ENCODE assay signal across 1 cellular context in genomic region chr3:56556908-56557814, GRCh38.
A peak's percentile ranks its signal among the peaks of the same experiment; 100 is the strongest.
TF ChIP-seq lines count a peak whose summit lies in the region.

Gene CCDC66 (plus strand): TSS chr3:56557175. CDS start chr3:56557243, 68 bp downstream.

TF ChIP-seq in K562, 482 proteins besides CTCF, POLR2A, EP300 and RAD21 (continued from another document and continues in another):
- TF ChIP-seq ZBTB43 (CRISPR knock-in tag; IDR thresholded peaks at IDR 0.05) (no peak), TAF15 (IDR thresholded peaks at IDR 0.05; ENCODE audit: low read depth, low read length) (no peak), PRDM10 (IDR thresholded peaks at IDR 0.05; ENCODE audit: partially characterized antibody) (peak; percentile 78), ASH1L (IDR thresholded peaks at IDR 0.05; ENCODE audit: borderline replicate concordance, low read depth, partially characterized antibody) (peak; percentile 86), ZNF146 (CRISPR knock-in tag; IDR thresholded peaks at IDR 0.05; ENCODE audit: unreplicated experiment) (no peak), ZSCAN32 (CRISPR knock-in tag; IDR thresholded peaks at IDR 0.05) (no peak), E2F5 (CRISPR knock-in tag; IDR thresholded peaks at IDR 0.05) (no peak; the same call in 1 of the 2 replicates), CREB1 (IDR thresholded peaks at IDR 0.05) (0 out of 2 replicates have a peak, but pooled peaks have one; percentile 23), CREB1 (CRISPR knock-in tag; IDR thresholded peaks at IDR 0.05) (peak; percentile 63; the same call in 1 of the 2 replicates), KAT7 (CRISPR knock-in tag; IDR thresholded peaks at IDR 0.05; ENCODE audit: borderline replicate concordance) (no peak), GMEB1 (CRISPR knock-in tag; IDR thresholded peaks at IDR 0.05) (peak; percentile 69), POLR3G (IDR thresholded peaks at IDR 0.05; ENCODE audit: extremely low read depth, insufficient read length, insufficient replicate concordance) (no peak), NFYB (IDR thresholded peaks at IDR 0.05; ENCODE audit: extremely low read depth, insufficient read length) (peak; percentile 69), THAP12 (CRISPR knock-in tag; IDR thresholded peaks at IDR 0.05) (peak; percentile 30; the same call in 1 of the 2 replicates), ILF3 (IDR thresholded peaks at IDR 0.05; ENCODE audit: borderline replicate concordance) (no peak), CEBPB (tag; IDR thresholded peaks at IDR 0.05) (no peak), FOXA3 (CRISPR knock-in tag; conservative IDR thresholded peaks at IDR 0.05 in 1 of 2, IDR thresholded peaks at IDR 0.05 in 1 of 2) (peak in 1 of 2 experiments; percentile 70; a peak in 1 of 4 replicates), FIP1L1 (IDR thresholded peaks at IDR 0.05; ENCODE audit: low read depth, low read length, poor library complexity, severe bottlenecking) (no peak), MIER1 (IDR thresholded peaks at IDR 0.05; ENCODE audit: low read depth) (no peak), MYC (IDR thresholded peaks at IDR 0.05; ENCODE audit: low read depth, low read length) (peak; percentile 54; the same call in 1 of the 2 replicates), MYC (CRISPR knock-in tag; IDR thresholded peaks at IDR 0.05; ENCODE audit: borderline replicate concordance, low read depth) (no peak; the same call in 1 of the 2 replicates), NKRF (IDR thresholded peaks at IDR 0.05; ENCODE audit: borderline replicate concordance) (peak; percentile 73), POLR2AphosphoS5 (IDR thresholded peaks at IDR 0.05; ENCODE audit: control insufficient read depth, insufficient read depth, low read depth, low read length) (peak; percentile 80; the same call in 1 of the 2 replicates), FUS (optimal IDR thresholded peaks at IDR 0.05; ENCODE audit: low read depth, low read length) (no peak), THRB (CRISPR knock-in tag; conservative IDR thresholded peaks at IDR 0.05) (no peak), NRF1 (conservative IDR thresholded peaks at IDR 0.05 in 1 of 2, IDR thresholded peaks at IDR 0.05 in 1 of 2) (0 out of 4 replicates have a peak, but pooled peaks have one; percentile 14 to 39), NONO (IDR thresholded peaks at IDR 0.05; ENCODE audit: low read depth in 2 of 2, low read length in 1 of 2) (no peak), TCF7L2 (IDR thresholded peaks at IDR 0.05; ENCODE audit: low read depth, low read length) (no peak), RBFOX2 (IDR thresholded peaks at IDR 0.05; ENCODE audit: low read depth, low read length) (peak; percentile 93), ZNF639 (CRISPR knock-in tag; conservative IDR thresholded peaks at IDR 0.05 in 1 of 2, IDR thresholded peaks at IDR 0.05 in 1 of 2) (peak in 1 of 2 experiments; percentile 72; a peak in 1 of 4 replicates), ZNF764 (CRISPR knock-in tag; IDR thresholded peaks at IDR 0.05; ENCODE audit: low read depth) (no peak), CHD2 (IDR thresholded peaks at IDR 0.05; ENCODE audit: low read depth, low read length) (peak; percentile 74), FOXK2 (conservative IDR thresholded peaks at IDR 0.05 in 1 of 2, IDR thresholded peaks at IDR 0.05 in 1 of 2; ENCODE audit: low read depth in 2 of 2) (peak; percentile 94)
- TF ChIP-seq, protein P1, sequence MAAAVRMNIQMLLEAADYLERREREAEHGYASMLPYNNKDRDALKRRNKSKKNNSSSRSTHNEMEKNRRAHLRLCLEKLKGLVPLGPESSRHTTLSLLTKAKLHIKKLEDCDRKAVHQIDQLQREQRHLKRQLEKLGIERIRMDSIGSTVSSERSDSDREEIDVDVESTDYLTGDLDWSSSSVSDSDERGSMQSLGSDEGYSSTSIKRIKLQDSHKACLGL (CRISPR knock-in tag; IDR thresholded peaks at IDR 0.05; ENCODE audit: borderline replicate concordance, poor library complexity, severe bottlenecking): no peak
- TF ChIP-seq, protein P2, sequence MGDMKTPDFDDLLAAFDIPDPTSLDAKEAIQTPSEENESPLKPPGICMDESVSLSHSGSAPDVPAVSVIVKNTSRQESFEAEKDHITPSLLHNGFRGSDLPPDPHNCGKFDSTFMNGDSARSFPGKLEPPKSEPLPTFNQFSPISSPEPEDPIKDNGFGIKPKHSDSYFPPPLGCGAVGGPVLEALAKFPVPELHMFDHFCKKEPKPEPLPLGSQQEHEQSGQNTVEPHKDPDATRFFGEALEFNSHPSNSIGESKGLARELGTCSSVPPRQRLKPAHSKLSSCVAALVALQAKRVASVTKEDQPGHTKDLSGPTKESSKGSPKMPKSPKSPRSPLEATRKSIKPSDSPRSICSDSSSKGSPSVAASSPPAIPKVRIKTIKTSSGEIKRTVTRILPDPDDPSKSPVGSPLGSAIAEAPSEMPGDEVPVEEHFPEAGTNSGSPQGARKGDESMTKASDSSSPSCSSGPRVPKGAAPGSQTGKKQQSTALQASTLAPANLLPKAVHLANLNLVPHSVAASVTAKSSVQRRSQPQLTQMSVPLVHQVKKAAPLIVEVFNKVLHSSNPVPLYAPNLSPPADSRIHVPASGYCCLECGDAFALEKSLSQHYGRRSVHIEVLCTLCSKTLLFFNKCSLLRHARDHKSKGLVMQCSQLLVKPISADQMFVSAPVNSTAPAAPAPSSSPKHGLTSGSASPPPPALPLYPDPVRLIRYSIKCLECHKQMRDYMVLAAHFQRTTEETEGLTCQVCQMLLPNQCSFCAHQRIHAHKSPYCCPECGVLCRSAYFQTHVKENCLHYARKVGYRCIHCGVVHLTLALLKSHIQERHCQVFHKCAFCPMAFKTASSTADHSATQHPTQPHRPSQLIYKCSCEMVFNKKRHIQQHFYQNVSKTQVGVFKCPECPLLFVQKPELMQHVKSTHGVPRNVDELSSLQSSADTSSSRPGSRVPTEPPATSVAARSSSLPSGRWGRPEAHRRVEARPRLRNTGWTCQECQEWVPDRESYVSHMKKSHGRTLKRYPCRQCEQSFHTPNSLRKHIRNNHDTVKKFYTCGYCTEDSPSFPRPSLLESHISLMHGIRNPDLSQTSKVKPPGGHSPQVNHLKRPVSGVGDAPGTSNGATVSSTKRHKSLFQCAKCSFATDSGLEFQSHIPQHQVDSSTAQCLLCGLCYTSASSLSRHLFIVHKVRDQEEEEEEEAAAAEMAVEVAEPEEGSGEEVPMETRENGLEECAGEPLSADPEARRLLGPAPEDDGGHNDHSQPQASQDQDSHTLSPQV (IDR thresholded peaks at IDR 0.05): peak; percentile 63
- TF ChIP-seq, protein P3, sequence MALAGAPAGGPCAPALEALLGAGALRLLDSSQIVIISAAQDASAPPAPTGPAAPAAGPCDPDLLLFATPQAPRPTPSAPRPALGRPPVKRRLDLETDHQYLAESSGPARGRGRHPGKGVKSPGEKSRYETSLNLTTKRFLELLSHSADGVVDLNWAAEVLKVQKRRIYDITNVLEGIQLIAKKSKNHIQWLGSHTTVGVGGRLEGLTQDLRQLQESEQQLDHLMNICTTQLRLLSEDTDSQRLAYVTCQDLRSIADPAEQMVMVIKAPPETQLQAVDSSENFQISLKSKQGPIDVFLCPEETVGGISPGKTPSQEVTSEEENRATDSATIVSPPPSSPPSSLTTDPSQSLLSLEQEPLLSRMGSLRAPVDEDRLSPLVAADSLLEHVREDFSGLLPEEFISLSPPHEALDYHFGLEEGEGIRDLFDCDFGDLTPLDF (CRISPR knock-in tag; IDR thresholded peaks at IDR 0.05): no peak
